Comparison of ENCODE assay signal across 12 cellular contexts in the genomic region with DNA sequence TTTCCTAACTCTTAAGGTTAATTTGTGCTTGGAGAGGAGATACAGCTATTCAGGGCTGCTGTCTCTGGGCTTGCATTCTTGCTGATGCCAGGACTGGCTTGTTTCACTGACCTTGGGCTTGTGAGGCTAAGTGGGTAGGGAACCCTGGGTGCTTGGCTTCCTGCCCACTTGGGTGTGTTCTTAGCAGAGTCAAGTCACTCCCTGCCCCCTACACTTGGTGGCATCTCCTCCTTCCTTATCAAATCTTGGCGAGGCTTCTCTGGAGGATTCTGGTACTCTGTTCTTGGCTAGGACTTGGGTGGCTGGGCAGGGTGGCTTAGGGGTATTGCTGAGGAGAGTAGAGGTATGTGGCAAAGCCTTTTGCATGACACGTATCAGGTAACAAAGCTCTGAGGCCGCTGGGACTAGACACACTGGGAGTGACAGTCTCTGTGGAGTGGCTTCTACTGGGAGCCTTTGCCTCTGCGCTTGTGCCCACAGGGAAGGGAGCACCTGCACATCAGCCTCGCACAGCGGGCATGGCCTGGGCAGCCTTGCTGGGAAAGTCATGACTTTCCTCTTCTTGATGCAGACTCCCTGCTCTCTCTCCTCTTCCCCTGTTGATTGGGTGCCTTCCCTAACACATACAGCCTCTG. TPM values are rescaled to one million over a fixed set of nuclear protein-coding genes. Genes with fewer than 3 reads are reported as not detected.
DNase-seq lines count a peak whose midpoint lies in the region; ATAC-seq and TF ChIP-seq lines count a peak whose summit lies in the region.
"Had no signal": no experiment of that assay in that cellular context is flagged by ENCODE, and none has a peak within 500 bp of the region (broad histone marks: within the 10 kb centered on the region; RNA-seq: fewer than 3 reads in every experiment).

No MANE protein-coding gene starts in this region.

- no peaks in the 10 kb centered on the region for H3K36me3 ChIP-seq in RWPE2 (ENCODE audit: low read depth)
- H3K36me3 ChIP-seq in left ventricle myocardium inferior = no peaks in the 10 kb centered on the region
- no peaks in the 10 kb centered on the region for H3K36me3 ChIP-seq in gastrocnemius medialis

- peaks cover 7% of the 10 kb centered on the region for H3K36me3 Mint-ChIP-seq in activated CD8-positive, alpha-beta T cell treated with anti-CD3 and anti-CD28 coated beads for 36 hours (ENCODE audit: low read depth)

- H3K27ac ChIP-seq in RWPE2 (ENCODE audit: poor library complexity, severe bottlenecking) = no peak overlapping the region
- H3K27ac ChIP-seq in left ventricle myocardium inferior (replicated peaks) = peak overlapping the region; percentile 95
- peak overlapping the region; percentile 55 to 76 (median 60) for H3K27ac ChIP-seq in gastrocnemius medialis
- H3K27ac ChIP-seq: 22Rv1 had no signal

- no peaks in the 10 kb centered on the region for H3K9me3 Mint-ChIP-seq in activated CD8-positive, alpha-beta T cell treated with anti-CD3 and anti-CD28 coated beads for 36 hours
- H3K9me3 Mint-ChIP-seq: activated naive CD4-positive, alpha-beta T cell treated with anti-CD3 and anti-CD28 coated beads for 36 hours had no signal

- H3K9me3 ChIP-seq in RWPE2 (ENCODE audit: severe bottlenecking) (no peaks in the 10 kb centered on the region), left ventricle myocardium inferior (replicated peaks) (no peaks in the 10 kb centered on the region), gastrocnemius medialis (no peaks in the 10 kb centered on the region)

- DNase-seq in DMS 273 (lab: John Stamatoyannopoulos, UW; ENCODE audit: unreplicated experiment) (peak; percentile 29), DMS 273 treated with DMSO at 0.1 percent for 48 hours (lab: John Stamatoyannopoulos, UW) (no peak), RWPE2 (ENCODE audit: low spot score) (no peak), left ventricle myocardium inferior (peak; percentile 72), gastrocnemius medialis (peak; percentile 27 to 75), NCI-H748 (lab: John Stamatoyannopoulos, UW; ENCODE audit: unreplicated experiment) (no peak)
- DNase-seq in activated CD8-positive, alpha-beta T cell treated with anti-CD3 and anti-CD28 coated beads for 36 hours = no peak
- DNase-seq: activated CD4-positive, alpha-beta T cell treated with anti-CD3 and anti-CD28 coated beads for 48 hours; activated naive CD4-positive, alpha-beta T cell treated with anti-CD3 and anti-CD28 coated beads for 36 hours; posterior cingulate gyrus had no signal

- TF ChIP-seq CTCF in RWPE2 (IDR thresholded peaks at IDR 0.05; ENCODE audit: poor library complexity, severe bottlenecking) (no peak), left ventricle myocardium inferior (IDR thresholded peaks at IDR 0.05; ENCODE audit: borderline replicate concordance) (no peak), gastrocnemius medialis (IDR thresholded peaks at IDR 0.05 in 4 of 5, conservative IDR thresholded peaks at IDR 0.05 in 1 of 5) (no peak)
- TF ChIP-seq CTCF in activated CD8-positive, alpha-beta T cell treated with anti-CD3 and anti-CD28 coated beads for 36 hours (IDR thresholded peaks at IDR 0.05) = no peak

- no peak for TF ChIP-seq POLR2A in gastrocnemius medialis (IDR thresholded peaks at IDR 0.05)

- peaks cover 8% of the 10 kb centered on the region for H3K4me1 Mint-ChIP-seq in activated CD8-positive, alpha-beta T cell treated with anti-CD3 and anti-CD28 coated beads for 36 hours (ENCODE audit: low read depth)

- H3K27me3 Mint-ChIP-seq in activated CD8-positive, alpha-beta T cell treated with anti-CD3 and anti-CD28 coated beads for 36 hours = no peaks in the 10 kb centered on the region

- intact Hi-C loops in left ventricle myocardium inferior (cut with micrococcal nuclease) (no loop called here), gastrocnemius medialis (cut with DNase I; ENCODE audit: low total_unique reads) (loop anchor here (1.0 to 5.0 kb wide), 2 partner anchors 67 to 216 kb away; no protein-coding TSS in a partner anchor)
- intact Hi-C loops in activated CD8-positive, alpha-beta T cell treated with anti-CD3 and anti-CD28 coated beads for 36 hours (cut with micrococcal nuclease) = no loop called here

- H3K27ac Mint-ChIP-seq in activated CD8-positive, alpha-beta T cell treated with anti-CD3 and anti-CD28 coated beads for 36 hours = no peak overlapping the region
- H3K27ac Mint-ChIP-seq: activated naive CD4-positive, alpha-beta T cell treated with anti-CD3 and anti-CD28 coated beads for 36 hours had no signal

- CTCF ChIA-PET in activated CD8-positive, alpha-beta T cell treated with anti-CD3 and anti-CD28 coated beads for 36 hours (lab: Charles Lee) = no interaction called here

- ATAC-seq in RWPE2 (ENCODE audit: low read depth) (peak; percentile 9; the same call in 1 of the 3 replicates), gastrocnemius medialis (peak; percentile 50 to 87), GM19455 (IDR thresholded peaks at IDR 0.05; ENCODE audit: unreplicated experiment) (no peak)
- no peak for ATAC-seq in activated CD8-positive, alpha-beta T cell treated with anti-CD3 and anti-CD28 coated beads for 36 hours

- H3K4me1 ChIP-seq in RWPE2 (ENCODE audit: insufficient read depth, poor library complexity, severe bottlenecking) (peaks cover 16% of the 10 kb centered on the region), left ventricle myocardium inferior (peaks cover 49% of the 10 kb centered on the region), gastrocnemius medialis (peaks cover 18% of the 10 kb centered on the region in 2 donors)

- POLR2A ChIA-PET in activated CD8-positive, alpha-beta T cell treated with anti-CD3 and anti-CD28 coated beads for 36 hours (lab: Charles Lee) = no interaction called here

- H3K27me3 ChIP-seq in RWPE2 (ENCODE audit: insufficient read depth, poor library complexity, severe bottlenecking) (no peaks in the 10 kb centered on the region), left ventricle myocardium inferior (ENCODE audit: low read depth) (no peaks in the 10 kb centered on the region), gastrocnemius medialis (no peaks in the 10 kb centered on the region)

- H3K4me3 ChIP-seq in RWPE2 (ENCODE audit: severe bottlenecking) (no peak overlapping the region), left ventricle myocardium inferior (peak overlapping the region; percentile 31), gastrocnemius medialis (no peak overlapping the region)

- no peak overlapping the region for H3K4me3 Mint-ChIP-seq in activated CD8-positive, alpha-beta T cell treated with anti-CD3 and anti-CD28 coated beads for 36 hours
- H3K4me3 Mint-ChIP-seq: activated naive CD4-positive, alpha-beta T cell treated with anti-CD3 and anti-CD28 coated beads for 36 hours had no signal

- in situ Hi-C loops in gastrocnemius medialis (cut with MboI; ENCODE audit: low sequenced_read_pairs in 4 of 4) = no loop called here

RNA-seq across cellular contexts. Expression of a gene that starts 41.8 kb away (rescaled TPM):
- total RNA-seq in left ventricle myocardium inferior = 10.1 TPM
- 1 to 10 TPM; 2.7 to 4.2 (median 3.4) TPM for total RNA-seq in gastrocnemius medialis
- 10 to 100 TPM; 16.6 to 21.2 TPM for total RNA-seq in activated CD8-positive, alpha-beta T cell treated with anti-CD3 and anti-CD28 coated beads for 36 hours

Comparison
In these comparisons a context has a peak if more than half of its experiments do, and no peak if none do; other contexts are left out.
1. DNase-seq: peak in DMS 273 (single experiment), left ventricle myocardium inferior (single experiment) and gastrocnemius medialis (2 of 2); none in DMS 273 treated with DMSO at 0.1 percent for 48 hours (single experiment), RWPE2 (single experiment), NCI-H748 (single experiment) and activated CD8-positive, alpha-beta T cell treated with anti-CD3 and anti-CD28 coated beads for 36 hours (single experiment).
2. ATAC-seq: peak in RWPE2 (single experiment) and gastrocnemius medialis (2 of 2); none in GM19455 (single experiment) and activated CD8-positive, alpha-beta T cell treated with anti-CD3 and anti-CD28 coated beads for 36 hours (single experiment).